17 cellular contexts compared by ENCODE assay signal in the genomic region with DNA sequence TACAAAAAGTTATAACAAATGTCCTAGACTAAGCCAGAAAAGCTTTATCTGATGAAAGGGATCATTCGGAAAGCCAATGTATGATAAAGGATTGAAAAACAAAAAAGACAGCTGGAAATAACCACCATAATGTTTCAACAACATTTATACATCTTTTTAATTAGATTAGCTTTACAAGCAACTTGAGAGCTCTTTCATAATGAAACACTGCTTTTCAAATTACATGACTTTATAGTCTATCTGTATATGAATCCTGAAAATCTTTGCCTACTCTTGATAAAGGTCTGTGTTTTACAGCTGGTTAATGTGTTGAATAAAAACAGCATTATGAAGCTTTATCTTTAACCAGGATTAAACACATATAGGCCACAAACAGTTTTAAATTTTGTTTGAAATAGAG. TPM values are rescaled to one million over a fixed set of nuclear protein-coding genes. Genes with fewer than 3 reads are reported as not detected.
DNase-seq lines count a peak whose midpoint lies in the region; ATAC-seq and TF ChIP-seq lines count a peak whose summit lies in the region.
"Had no signal": no experiment of that assay in that cellular context is flagged by ENCODE, and none has a peak within 500 bp of the region (broad histone marks: within the 10 kb centered on the region; RNA-seq: fewer than 3 reads in every experiment).

No MANE protein-coding gene starts in this region.

- H3K36me3 ChIP-seq in left ventricle myocardium inferior (peaks cover 40% of the 10 kb centered on the region), HEK293 (ENCODE audit: control insufficient read depth in 2 of 2, insufficient read depth in 1 of 2, low read length in 2 of 2) (peaks cover 4 to 27% of the 10 kb centered on the region in 2 experiments)

- H3K27me3 ChIP-seq in left ventricle myocardium inferior (ENCODE audit: low read depth) = no peaks in the 10 kb centered on the region
- H3K27me3 ChIP-seq: BLaER1 had no signal

- H3K9me3 ChIP-seq in left ventricle myocardium inferior (replicated peaks) = no peaks in the 10 kb centered on the region
- H3K9me3 ChIP-seq in HEK293 (ENCODE audit: control insufficient read depth, insufficient read depth, low read depth, low read length) = no peaks in the 10 kb centered on the region
- H3K9me3 ChIP-seq: BLaER1 had no signal

- no peak overlapping the region for H3K4me3 Mint-ChIP-seq in mesothelial cell of epicardium
- H3K4me3 Mint-ChIP-seq: CD14-positive monocyte; CD8-positive, alpha-beta memory T cell; GM23338; HFFc6 had no signal

- CTCF ChIA-PET in HEK293 (lab: Yijun Ruan, JAX) = interaction anchor here (0.6 to 7.1 kb wide), 4 partner anchors 47 to 240 kb away, joined by 3 to 87 read pairs (median 5); no protein-coding TSS in a partner anchor

- ATAC-seq in Right ventricle myocardium superior (ENCODE audit: poor library complexity) (no peak), GM19463 (IDR thresholded peaks at IDR 0.05; ENCODE audit: unreplicated experiment) (no peak)
- ATAC-seq in activated CD4-positive, CD25-positive, alpha-beta regulatory T cell treated with anti-CD3 and anti-CD28 coated beads, Interleukin-2, amount 50 U/mL, for 24 hours = no peak
- ATAC-seq: GM23338 had no signal

- no peak for DNase-seq in left ventricle myocardium inferior
- DNase-seq in Right ventricle myocardium superior = no peak
- DNase-seq in mesothelial cell of epicardium (ENCODE audit: low spot score in 2 of 2, unreplicated experiment in 2 of 2) = no peak
- no peak for DNase-seq in activated CD4-positive, CD25-positive, alpha-beta regulatory T cell (lab: John Stamatoyannopoulos, UW)
- DNase-seq: 8988T; CD8-positive, alpha-beta memory T cell; COR-L47; HCEC 1CT; HFFc6; IMR-90 had no signal

- TF ChIP-seq CTCF in left ventricle myocardium inferior (IDR thresholded peaks at IDR 0.05; ENCODE audit: borderline replicate concordance) = no peak
- TF ChIP-seq CTCF in HEK293 (tag by site-specific recombination; IDR thresholded peaks at IDR 0.05) = no peak
- TF ChIP-seq CTCF in mesothelial cell of epicardium (IDR thresholded peaks at IDR 0.05; ENCODE audit: unreplicated experiment) = no peak

- peaks cover 4% of the 10 kb centered on the region for H3K4me1 Mint-ChIP-seq in mesothelial cell of epicardium
- H3K4me1 Mint-ChIP-seq: GM23338 had no signal

- H3K27ac ChIP-seq in left ventricle myocardium inferior (replicated peaks) (peak overlapping the region; percentile 9), HEK293 (ENCODE audit: extremely low read depth, low read depth, low read length) (no peak overlapping the region)
- H3K27ac ChIP-seq: BLaER1, HL-60 had no signal

- H3K4me3 ChIP-seq in left ventricle myocardium inferior (no peak overlapping the region), HEK293 (ENCODE audit: low read depth, low read length) (no peak overlapping the region)
- H3K4me3 ChIP-seq: BLaER1, GM23338 had no signal

- POLR2A ChIA-PET in HEK293 (lab: Yijun Ruan, JAX) = interaction anchor here (0.7 to 1.2 kb wide), 3 partner anchors 11 to 57 kb away, joined by 3 read pairs; no protein-coding TSS in a partner anchor

- peaks cover 38% of the 10 kb centered on the region for H3K36me3 Mint-ChIP-seq in mesothelial cell of epicardium

- H3K9me3 Mint-ChIP-seq in mesothelial cell of epicardium = no peaks in the 10 kb centered on the region
- H3K9me3 Mint-ChIP-seq: CD14-positive monocyte; CD8-positive, alpha-beta memory T cell; GM23338; HFFc6 had no signal

- H3K27ac Mint-ChIP-seq in mesothelial cell of epicardium = peak overlapping the region; percentile 74
- H3K27ac Mint-ChIP-seq: CD14-positive monocyte, GM23338, HFFc6 had no signal

- intact Hi-C loops in left ventricle myocardium inferior (cut with micrococcal nuclease) = loop anchor here (10.0 kb wide), 1 partner anchor 51 kb away; no protein-coding TSS in a partner anchor
- intact Hi-C loops in Right ventricle myocardium superior (cut with DNase I) = no loop called here

- H3K4me1 ChIP-seq in left ventricle myocardium inferior (peaks cover 30% of the 10 kb centered on the region), HEK293 (ENCODE audit: control insufficient read depth, insufficient read depth, low read length) (peaks cover 10% of the 10 kb centered on the region; the same call in 1 of the 2 replicates)
- H3K4me1 ChIP-seq: BLaER1 had no signal

- no peaks in the 10 kb centered on the region for H3K27me3 Mint-ChIP-seq in mesothelial cell of epicardium (ENCODE audit: low read depth)
- H3K27me3 Mint-ChIP-seq: CD8-positive, alpha-beta memory T cell had no signal

TF ChIP-seq in HEK293, 187 proteins besides CTCF, POLR2A, EP300 and RAD21 (continues in another document):
- TF ChIP-seq, protein P1, sequence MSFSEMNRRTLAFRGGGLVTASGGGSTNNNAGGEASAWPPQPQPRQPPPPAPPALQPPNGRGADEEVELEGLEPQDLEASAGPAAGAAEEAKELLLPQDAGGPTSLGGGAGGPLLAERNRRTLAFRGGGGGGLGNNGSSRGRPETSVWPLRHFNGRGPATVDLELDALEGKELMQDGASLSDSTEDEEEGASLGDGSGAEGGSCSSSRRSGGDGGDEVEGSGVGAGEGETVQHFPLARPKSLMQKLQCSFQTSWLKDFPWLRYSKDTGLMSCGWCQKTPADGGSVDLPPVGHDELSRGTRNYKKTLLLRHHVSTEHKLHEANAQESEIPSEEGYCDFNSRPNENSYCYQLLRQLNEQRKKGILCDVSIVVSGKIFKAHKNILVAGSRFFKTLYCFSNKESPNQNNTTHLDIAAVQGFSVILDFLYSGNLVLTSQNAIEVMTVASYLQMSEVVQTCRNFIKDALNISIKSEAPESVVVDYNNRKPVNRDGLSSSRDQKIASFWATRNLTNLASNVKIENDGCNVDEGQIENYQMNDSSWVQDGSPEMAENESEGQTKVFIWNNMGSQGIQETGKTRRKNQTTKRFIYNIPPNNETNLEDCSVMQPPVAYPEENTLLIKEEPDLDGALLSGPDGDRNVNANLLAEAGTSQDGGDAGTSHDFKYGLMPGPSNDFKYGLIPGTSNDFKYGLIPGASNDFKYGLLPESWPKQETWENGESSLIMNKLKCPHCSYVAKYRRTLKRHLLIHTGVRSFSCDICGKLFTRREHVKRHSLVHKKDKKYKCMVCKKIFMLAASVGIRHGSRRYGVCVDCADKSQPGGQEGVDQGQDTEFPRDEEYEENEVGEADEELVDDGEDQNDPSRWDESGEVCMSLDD (tag by site-specific recombination; IDR thresholded peaks at IDR 0.05) = no peak
- TF ChIP-seq SP7 (tag by site-specific recombination; IDR thresholded peaks at IDR 0.05) = no peak
- TF ChIP-seq ZNF48 (tag by site-specific recombination; IDR thresholded peaks at IDR 0.05) = no peak
- TF ChIP-seq MZF1 (tag by site-specific recombination; IDR thresholded peaks at IDR 0.05; ENCODE audit: borderline replicate concordance) = no peak
- no peak for TF ChIP-seq ZNF248 (tag by site-specific recombination; IDR thresholded peaks at IDR 0.05)
- TF ChIP-seq, protein P2, sequence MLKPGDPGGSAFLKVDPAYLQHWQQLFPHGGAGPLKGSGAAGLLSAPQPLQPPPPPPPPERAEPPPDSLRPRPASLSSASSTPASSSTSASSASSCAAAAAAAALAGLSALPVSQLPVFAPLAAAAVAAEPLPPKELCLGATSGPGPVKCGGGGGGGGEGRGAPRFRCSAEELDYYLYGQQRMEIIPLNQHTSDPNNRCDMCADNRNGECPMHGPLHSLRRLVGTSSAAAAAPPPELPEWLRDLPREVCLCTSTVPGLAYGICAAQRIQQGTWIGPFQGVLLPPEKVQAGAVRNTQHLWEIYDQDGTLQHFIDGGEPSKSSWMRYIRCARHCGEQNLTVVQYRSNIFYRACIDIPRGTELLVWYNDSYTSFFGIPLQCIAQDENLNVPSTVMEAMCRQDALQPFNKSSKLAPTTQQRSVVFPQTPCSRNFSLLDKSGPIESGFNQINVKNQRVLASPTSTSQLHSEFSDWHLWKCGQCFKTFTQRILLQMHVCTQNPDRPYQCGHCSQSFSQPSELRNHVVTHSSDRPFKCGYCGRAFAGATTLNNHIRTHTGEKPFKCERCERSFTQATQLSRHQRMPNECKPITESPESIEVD (tag by site-specific recombination; IDR thresholded peaks at IDR 0.05) = peak; percentile 95
- TF ChIP-seq ZNF843 (tag by site-specific recombination; IDR thresholded peaks at IDR 0.05) = peak; percentile 85
- no peak for TF ChIP-seq RBAK (tag by site-specific recombination; IDR thresholded peaks at IDR 0.05)
- TF ChIP-seq, protein P3, sequence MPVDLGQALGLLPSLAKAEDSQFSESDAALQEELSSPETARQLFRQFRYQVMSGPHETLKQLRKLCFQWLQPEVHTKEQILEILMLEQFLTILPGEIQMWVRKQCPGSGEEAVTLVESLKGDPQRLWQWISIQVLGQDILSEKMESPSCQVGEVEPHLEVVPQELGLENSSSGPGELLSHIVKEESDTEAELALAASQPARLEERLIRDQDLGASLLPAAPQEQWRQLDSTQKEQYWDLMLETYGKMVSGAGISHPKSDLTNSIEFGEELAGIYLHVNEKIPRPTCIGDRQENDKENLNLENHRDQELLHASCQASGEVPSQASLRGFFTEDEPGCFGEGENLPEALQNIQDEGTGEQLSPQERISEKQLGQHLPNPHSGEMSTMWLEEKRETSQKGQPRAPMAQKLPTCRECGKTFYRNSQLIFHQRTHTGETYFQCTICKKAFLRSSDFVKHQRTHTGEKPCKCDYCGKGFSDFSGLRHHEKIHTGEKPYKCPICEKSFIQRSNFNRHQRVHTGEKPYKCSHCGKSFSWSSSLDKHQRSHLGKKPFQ (tag by site-specific recombination; IDR thresholded peaks at IDR 0.05) = peak; percentile 60; the same call in 1 of the 2 replicates

RNA-seq across cellular contexts. Expression of a gene that starts 25.5 kb away (rescaled TPM):
- total RNA-seq in left ventricle myocardium inferior (7.4 TPM), Right ventricle myocardium superior (6.9 TPM), mesothelial cell of epicardium (12.0 to 15.4 TPM (median 12.3 TPM) in 3 replicates)

RNA-seq across cellular contexts. Expression of a gene that starts 26.0 kb away (rescaled TPM):
- 12.2 TPM for total RNA-seq in left ventricle myocardium inferior
- 10.7 TPM for total RNA-seq in Right ventricle myocardium superior
- total RNA-seq in mesothelial cell of epicardium = 9.9 to 10.3 TPM (median 10.0 TPM) in 3 replicates

RNA-seq across cellular contexts. Expression of a gene that starts 58.5 kb away (rescaled TPM):
- total RNA-seq in left ventricle myocardium inferior = 83.2 TPM
- 75.2 TPM for total RNA-seq in Right ventricle myocardium superior
- total RNA-seq in mesothelial cell of epicardium = 32.5 to 34.4 TPM (median 33.6 TPM) in 3 replicates
